Comparison of ENCODE assay signal across 1 cellular context in the genomic region with DNA sequence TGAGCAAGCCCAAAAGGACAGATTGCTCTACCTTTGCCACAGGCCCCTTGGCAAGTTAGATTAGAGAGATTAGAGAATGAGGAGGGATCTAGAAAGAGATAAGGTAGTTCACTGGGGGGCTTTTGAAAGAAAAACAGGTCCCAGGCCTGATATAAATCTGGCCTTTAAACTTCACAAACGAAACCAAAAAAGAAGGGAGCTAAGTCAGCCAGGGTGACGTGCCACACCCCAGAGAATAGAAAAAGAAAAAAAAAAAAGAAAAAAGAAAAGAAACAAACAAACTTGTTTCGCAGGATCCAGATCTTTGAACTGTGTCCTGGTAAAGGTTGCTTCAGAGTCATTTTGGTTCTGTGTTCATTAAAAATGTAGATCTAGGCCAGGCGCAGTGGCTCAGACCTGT.
TF ChIP-seq lines count a peak whose summit lies in the region.

No MANE protein-coding gene starts in this region.

TF ChIP-seq in GM12878, 131 proteins besides CTCF, POLR2A, EP300 and RAD21:
- TF ChIP-seq ZNF274 (IDR thresholded peaks at IDR 0.05; ENCODE audit: insufficient read depth, insufficient read length) = no peak
- TF ChIP-seq, protein P1, sequence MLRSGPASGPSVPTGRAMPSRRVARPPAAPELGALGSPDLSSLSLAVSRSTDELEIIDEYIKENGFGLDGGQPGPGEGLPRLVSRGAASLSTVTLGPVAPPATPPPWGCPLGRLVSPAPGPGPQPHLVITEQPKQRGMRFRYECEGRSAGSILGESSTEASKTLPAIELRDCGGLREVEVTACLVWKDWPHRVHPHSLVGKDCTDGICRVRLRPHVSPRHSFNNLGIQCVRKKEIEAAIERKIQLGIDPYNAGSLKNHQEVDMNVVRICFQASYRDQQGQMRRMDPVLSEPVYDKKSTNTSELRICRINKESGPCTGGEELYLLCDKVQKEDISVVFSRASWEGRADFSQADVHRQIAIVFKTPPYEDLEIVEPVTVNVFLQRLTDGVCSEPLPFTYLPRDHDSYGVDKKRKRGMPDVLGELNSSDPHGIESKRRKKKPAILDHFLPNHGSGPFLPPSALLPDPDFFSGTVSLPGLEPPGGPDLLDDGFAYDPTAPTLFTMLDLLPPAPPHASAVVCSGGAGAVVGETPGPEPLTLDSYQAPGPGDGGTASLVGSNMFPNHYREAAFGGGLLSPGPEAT (IDR thresholded peaks at IDR 0.05; ENCODE audit: low read depth) = 0 out of 2 replicates have a peak, but pooled peaks have one; percentile 5
TF ChIP-seq in GM12878: peak in this region for 1.
